1 cellular context compared by ENCODE assay signal in the genomic region with DNA sequence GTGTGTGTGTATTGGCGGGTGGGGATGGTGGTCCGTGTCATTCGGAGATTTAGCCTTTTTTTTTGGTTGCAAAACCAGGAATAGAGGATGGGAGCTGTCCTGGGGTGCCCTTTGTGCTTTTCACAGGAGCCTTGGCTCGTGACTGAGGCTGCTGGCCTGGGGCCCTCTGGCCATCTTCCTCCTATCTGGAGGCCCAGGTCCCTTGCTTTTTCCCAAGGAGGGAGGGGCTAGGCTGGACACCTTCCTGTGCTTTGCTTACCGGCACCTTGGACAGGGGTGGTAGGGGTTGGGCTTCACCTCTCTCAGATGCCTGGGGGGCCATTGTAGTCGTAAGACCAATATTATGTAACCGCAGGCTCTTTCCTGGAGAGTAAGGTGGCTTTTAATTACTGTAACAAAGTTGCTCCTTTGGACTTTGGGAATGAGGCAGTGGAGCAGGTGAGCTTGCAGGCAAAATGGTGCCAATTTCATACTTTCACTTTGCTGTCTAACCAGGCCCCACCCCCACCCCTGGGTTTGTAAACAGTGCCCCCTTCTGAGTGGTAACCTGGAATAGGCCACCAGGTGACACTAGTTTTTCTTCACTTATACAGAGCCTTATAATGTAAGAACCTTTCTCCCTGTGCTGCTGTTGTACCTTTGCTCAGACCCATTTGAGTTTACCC.
TF ChIP-seq lines count a peak whose summit lies in the region.

No MANE protein-coding gene starts in this region.

TF ChIP-seq in HEK293, 187 proteins besides CTCF, POLR2A, EP300 and RAD21 (continued from another document):
- TF ChIP-seq, protein P1, sequence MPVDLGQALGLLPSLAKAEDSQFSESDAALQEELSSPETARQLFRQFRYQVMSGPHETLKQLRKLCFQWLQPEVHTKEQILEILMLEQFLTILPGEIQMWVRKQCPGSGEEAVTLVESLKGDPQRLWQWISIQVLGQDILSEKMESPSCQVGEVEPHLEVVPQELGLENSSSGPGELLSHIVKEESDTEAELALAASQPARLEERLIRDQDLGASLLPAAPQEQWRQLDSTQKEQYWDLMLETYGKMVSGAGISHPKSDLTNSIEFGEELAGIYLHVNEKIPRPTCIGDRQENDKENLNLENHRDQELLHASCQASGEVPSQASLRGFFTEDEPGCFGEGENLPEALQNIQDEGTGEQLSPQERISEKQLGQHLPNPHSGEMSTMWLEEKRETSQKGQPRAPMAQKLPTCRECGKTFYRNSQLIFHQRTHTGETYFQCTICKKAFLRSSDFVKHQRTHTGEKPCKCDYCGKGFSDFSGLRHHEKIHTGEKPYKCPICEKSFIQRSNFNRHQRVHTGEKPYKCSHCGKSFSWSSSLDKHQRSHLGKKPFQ (tag by site-specific recombination; IDR thresholded peaks at IDR 0.05): no peak
- TF ChIP-seq, protein P2, sequence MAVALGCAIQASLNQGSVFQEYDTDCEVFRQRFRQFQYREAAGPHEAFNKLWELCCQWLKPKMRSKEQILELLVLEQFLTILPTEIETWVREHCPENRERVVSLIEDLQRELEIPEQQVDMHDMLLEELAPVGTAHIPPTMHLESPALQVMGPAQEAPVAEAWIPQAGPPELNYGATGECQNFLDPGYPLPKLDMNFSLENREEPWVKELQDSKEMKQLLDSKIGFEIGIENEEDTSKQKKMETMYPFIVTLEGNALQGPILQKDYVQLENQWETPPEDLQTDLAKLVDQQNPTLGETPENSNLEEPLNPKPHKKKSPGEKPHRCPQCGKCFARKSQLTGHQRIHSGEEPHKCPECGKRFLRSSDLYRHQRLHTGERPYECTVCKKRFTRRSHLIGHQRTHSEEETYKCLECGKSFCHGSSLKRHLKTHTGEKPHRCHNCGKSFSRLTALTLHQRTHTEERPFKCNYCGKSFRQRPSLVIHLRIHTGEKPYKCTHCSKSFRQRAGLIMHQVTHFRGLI (tag by site-specific recombination; IDR thresholded peaks at IDR 0.05): peak; percentile 90
- TF ChIP-seq, protein P3, sequence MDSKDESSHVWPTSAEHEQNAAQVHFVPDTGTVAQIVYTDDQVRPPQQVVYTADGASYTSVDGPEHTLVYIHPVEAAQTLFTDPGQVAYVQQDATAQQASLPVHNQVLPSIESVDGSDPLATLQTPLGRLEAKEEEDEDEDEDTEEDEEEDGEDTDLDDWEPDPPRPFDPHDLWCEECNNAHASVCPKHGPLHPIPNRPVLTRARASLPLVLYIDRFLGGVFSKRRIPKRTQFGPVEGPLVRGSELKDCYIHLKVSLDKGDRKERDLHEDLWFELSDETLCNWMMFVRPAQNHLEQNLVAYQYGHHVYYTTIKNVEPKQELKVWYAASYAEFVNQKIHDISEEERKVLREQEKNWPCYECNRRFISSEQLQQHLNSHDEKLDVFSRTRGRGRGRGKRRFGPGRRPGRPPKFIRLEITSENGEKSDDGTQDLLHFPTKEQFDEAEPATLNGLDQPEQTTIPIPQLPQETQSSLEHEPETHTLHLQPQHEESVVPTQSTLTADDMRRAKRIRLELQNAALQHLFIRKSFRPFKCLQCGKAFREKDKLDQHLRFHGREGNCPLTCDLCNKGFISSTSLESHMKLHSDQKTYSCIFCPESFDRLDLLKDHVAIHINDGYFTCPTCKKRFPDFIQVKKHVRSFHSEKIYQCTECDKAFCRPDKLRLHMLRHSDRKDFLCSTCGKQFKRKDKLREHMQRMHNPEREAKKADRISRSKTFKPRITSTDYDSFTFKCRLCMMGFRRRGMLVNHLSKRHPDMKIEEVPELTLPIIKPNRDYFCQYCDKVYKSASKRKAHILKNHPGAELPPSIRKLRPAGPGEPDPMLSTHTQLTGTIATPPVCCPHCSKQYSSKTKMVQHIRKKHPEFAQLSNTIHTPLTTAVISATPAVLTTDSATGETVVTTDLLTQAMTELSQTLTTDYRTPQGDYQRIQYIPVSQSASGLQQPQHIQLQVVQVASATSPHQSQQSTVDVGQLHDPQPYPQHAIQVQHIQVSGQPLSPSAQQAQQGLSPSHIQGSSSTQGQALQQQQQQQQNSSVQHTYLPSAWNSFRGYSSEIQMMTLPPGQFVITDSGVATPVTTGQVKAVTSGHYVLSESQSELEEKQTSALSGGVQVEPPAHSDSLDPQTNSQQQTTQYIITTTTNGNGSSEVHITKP (tag by site-specific recombination; IDR thresholded peaks at IDR 0.05): peak; percentile 87
- TF ChIP-seq ZFP3 (tag by site-specific recombination; IDR thresholded peaks at IDR 0.05; ENCODE audit: low read depth): no peak
- no peak for TF ChIP-seq ZNF660 (tag by site-specific recombination; IDR thresholded peaks at IDR 0.05)
- peak; percentile 41 for TF ChIP-seq ZNF335 (tag by site-specific recombination; conservative IDR thresholded peaks at IDR 0.05)
- peak; percentile 32 for TF ChIP-seq KLF10 (tag by site-specific recombination; IDR thresholded peaks at IDR 0.05)
- TF ChIP-seq, protein P4, sequence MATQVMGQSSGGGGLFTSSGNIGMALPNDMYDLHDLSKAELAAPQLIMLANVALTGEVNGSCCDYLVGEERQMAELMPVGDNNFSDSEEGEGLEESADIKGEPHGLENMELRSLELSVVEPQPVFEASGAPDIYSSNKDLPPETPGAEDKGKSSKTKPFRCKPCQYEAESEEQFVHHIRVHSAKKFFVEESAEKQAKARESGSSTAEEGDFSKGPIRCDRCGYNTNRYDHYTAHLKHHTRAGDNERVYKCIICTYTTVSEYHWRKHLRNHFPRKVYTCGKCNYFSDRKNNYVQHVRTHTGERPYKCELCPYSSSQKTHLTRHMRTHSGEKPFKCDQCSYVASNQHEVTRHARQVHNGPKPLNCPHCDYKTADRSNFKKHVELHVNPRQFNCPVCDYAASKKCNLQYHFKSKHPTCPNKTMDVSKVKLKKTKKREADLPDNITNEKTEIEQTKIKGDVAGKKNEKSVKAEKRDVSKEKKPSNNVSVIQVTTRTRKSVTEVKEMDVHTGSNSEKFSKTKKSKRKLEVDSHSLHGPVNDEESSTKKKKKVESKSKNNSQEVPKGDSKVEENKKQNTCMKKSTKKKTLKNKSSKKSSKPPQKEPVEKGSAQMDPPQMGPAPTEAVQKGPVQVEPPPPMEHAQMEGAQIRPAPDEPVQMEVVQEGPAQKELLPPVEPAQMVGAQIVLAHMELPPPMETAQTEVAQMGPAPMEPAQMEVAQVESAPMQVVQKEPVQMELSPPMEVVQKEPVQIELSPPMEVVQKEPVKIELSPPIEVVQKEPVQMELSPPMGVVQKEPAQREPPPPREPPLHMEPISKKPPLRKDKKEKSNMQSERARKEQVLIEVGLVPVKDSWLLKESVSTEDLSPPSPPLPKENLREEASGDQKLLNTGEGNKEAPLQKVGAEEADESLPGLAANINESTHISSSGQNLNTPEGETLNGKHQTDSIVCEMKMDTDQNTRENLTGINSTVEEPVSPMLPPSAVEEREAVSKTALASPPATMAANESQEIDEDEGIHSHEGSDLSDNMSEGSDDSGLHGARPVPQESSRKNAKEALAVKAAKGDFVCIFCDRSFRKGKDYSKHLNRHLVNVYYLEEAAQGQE (tag by site-specific recombination; IDR thresholded peaks at IDR 0.05): peak; percentile 97
- peak; percentile 9; the same call in 1 of the 2 replicates for TF ChIP-seq ZNF654 (tag by site-specific recombination; IDR thresholded peaks at IDR 0.05; ENCODE audit: low read depth)
- TF ChIP-seq GLIS1 (tag by site-specific recombination; IDR thresholded peaks at IDR 0.05): 0 out of 2 replicates have a peak, but pooled peaks have one; percentile 27
- TF ChIP-seq, protein P5, sequence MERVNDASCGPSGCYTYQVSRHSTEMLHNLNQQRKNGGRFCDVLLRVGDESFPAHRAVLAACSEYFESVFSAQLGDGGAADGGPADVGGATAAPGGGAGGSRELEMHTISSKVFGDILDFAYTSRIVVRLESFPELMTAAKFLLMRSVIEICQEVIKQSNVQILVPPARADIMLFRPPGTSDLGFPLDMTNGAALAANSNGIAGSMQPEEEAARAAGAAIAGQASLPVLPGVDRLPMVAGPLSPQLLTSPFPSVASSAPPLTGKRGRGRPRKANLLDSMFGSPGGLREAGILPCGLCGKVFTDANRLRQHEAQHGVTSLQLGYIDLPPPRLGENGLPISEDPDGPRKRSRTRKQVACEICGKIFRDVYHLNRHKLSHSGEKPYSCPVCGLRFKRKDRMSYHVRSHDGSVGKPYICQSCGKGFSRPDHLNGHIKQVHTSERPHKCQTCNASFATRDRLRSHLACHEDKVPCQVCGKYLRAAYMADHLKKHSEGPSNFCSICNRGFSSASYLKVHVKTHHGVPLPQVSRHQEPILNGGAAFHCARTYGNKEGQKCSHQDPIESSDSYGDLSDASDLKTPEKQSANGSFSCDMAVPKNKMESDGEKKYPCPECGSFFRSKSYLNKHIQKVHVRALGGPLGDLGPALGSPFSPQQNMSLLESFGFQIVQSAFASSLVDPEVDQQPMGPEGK (tag by site-specific recombination; IDR thresholded peaks at IDR 0.05): peak; percentile 24; the same call in 1 of the 2 replicates
- peak; percentile 25; the same call in 1 of the 2 replicates for TF ChIP-seq ZEB2 (tag by site-specific recombination; IDR thresholded peaks at IDR 0.05)
